In genomic region chr6:20197251-20197650, GRCh38 we compare ENCODE assay signal across 25 cellular contexts. TPM values are rescaled to one million over a fixed set of nuclear protein-coding genes. Genes with fewer than 3 reads are reported as not detected.
A peak's percentile ranks its signal among the peaks of the same experiment; 100 is the strongest.
DNase-seq lines count a peak whose midpoint lies in the region; ATAC-seq and TF ChIP-seq lines count a peak whose summit lies in the region.
"Had no signal": no experiment of that assay in that cellular context is flagged by ENCODE, and none has a peak within 500 bp of the region (broad histone marks: within the 10 kb centered on the region; RNA-seq: fewer than 3 reads in every experiment).

No MANE protein-coding gene starts in this region.

- H3K4ac ChIP-seq in IMR-90 (ENCODE audit: low read depth, low read length): no peak overlapping the region

- no peak overlapping the region for H3K18ac ChIP-seq in IMR-90 (ENCODE audit: low read depth, low read length)

- dilution Hi-C loops in IMR-90 (cut with HindIII; ENCODE audit: low sequenced_read_pairs, unreplicated experiment): no loop called here

- DNase-seq in IMR-90: no peak
- peak; percentile 20 for DNase-seq in dermis blood vessel endothelial cell
- peak; percentile 21 for DNase-seq in neural progenitor cell (ENCODE audit: low spot score)
- DNase-seq in substantia nigra (lab: John Stamatoyannopoulos, UW): no peak
- no peak for DNase-seq in ureter (ENCODE audit: low spot score)
- DNase-seq: activated naive CD8-positive, alpha-beta T cell treated with anti-CD3 and anti-CD28 coated beads, Interleukin-2, amount 10 ng/mL, durations not matched to agents 7 days and 5 days; CD4-positive, alpha-beta memory T cell; DMS79 treated with DMSO at 0.1 percent for 48 hours; dorsolateral prefrontal cortex; KBM-7; left cardiac atrium; midbrain; NCI-H1048; NCI-H2029 treated with DMSO at 0.1 percent for 48 hours; NCI-H446 treated with DMSO at 0.1 percent for 48 hours; small intestine; stimulated activated CD4-positive, alpha-beta T cell treated with anti-CD3 and anti-CD28 coated beads, Interleukin-4, amount 100 ng/mL, for 24 hours; SW 1271 had no signal

- no peak overlapping the region for H3K23ac ChIP-seq in IMR-90 (ENCODE audit: low read depth, low read length)

- POLR2A ChIA-PET in IMR-90 (lab: Charles Lee; ENCODE audit: unreplicated experiment): no interaction called here

- H3K36me3 Mint-ChIP-seq in neural progenitor cell: no peaks in the 10 kb centered on the region

- no peak overlapping the region for H4K8ac ChIP-seq in IMR-90 (ENCODE audit: low read depth in 2 of 2, low read length in 2 of 2)

- TF ChIP-seq RAD21 in IMR-90 (IDR thresholded peaks at IDR 0.05; ENCODE audit: low read length): no peak

- peaks cover 7% of the 10 kb centered on the region for H3K4me1 Mint-ChIP-seq in neural progenitor cell

- H3F3A ChIP-seq in neural progenitor cell (ENCODE audit: low read depth): no peaks in the 10 kb centered on the region

- H3K9me3 Mint-ChIP-seq in neural progenitor cell: peaks cover 3% of the 10 kb centered on the region
- H3K9me3 Mint-ChIP-seq: activated naive CD8-positive, alpha-beta T cell treated with anti-CD3 and anti-CD28 coated beads, Interleukin-2, amount 10 ng/mL, durations not matched to agents 7 days and 5 days; CD4-positive, alpha-beta memory T cell had no signal

- H3K79me2 ChIP-seq in neural progenitor cell (ENCODE audit: low read depth): no peaks in the 10 kb centered on the region

- H2BK120ac ChIP-seq in IMR-90 (ENCODE audit: low read depth, low read length): no peak overlapping the region

- H2BK5ac ChIP-seq in IMR-90 (ENCODE audit: low read depth, low read length, poor library complexity, severe bottlenecking): no peak overlapping the region

- no peak overlapping the region for H3K4me3 Mint-ChIP-seq in neural progenitor cell
- H3K4me3 Mint-ChIP-seq: activated naive CD8-positive, alpha-beta T cell treated with anti-CD3 and anti-CD28 coated beads, Interleukin-2, amount 10 ng/mL, durations not matched to agents 7 days and 5 days; CD4-positive, alpha-beta memory T cell had no signal

- ATAC-seq in GM18498 (IDR thresholded peaks at IDR 0.05; ENCODE audit: unreplicated experiment) (peak; percentile 38), IMR-90 (ENCODE audit: low read depth) (no peak), HG02571 (IDR thresholded peaks at IDR 0.05; ENCODE audit: unreplicated experiment) (no peak), HG03354 (IDR thresholded peaks at IDR 0.05; ENCODE audit: poor library complexity, severe bottlenecking, unreplicated experiment) (no peak)
- ATAC-seq: left cardiac atrium had no signal

- H3K9me1 ChIP-seq in IMR-90 (ENCODE audit: insufficient read depth, low read length): 0 out of 2 replicates have a peak, but pooled peaks cover 4% of the 10 kb centered on the region

- intact Hi-C loops in IMR-90 (cut with micrococcal nuclease): no loop called here

- no peak overlapping the region for H3K4me2 ChIP-seq in IMR-90 (ENCODE audit: low read depth, low read length)
- H3K4me2 ChIP-seq in neural progenitor cell: no peak overlapping the region

- no peak overlapping the region for H3K27ac ChIP-seq in IMR-90 (ENCODE audit: insufficient read depth, low read length)
- H3K27ac ChIP-seq in neural progenitor cell: no peak overlapping the region
- H3K27ac ChIP-seq in substantia nigra (ENCODE audit: low read depth, low read length, poor library complexity, severe bottlenecking): no peak overlapping the region
- H3K27ac ChIP-seq: breast epithelium, dorsolateral prefrontal cortex had no signal

- TF ChIP-seq POLR2A in IMR-90 (IDR thresholded peaks at IDR 0.05; ENCODE audit: low read depth, low read length): no peak

- CTCF ChIA-PET in IMR-90 (lab: Yijun Ruan, JAX): no interaction called here

- no peak overlapping the region for H4K91ac ChIP-seq in IMR-90 (ENCODE audit: insufficient read depth, low read depth, low read length)

- TF ChIP-seq CTCF in IMR-90 (conservative IDR thresholded peaks at IDR 0.05; ENCODE audit: low read depth, low read length): no peak
- no peak for TF ChIP-seq CTCF in neural progenitor cell (IDR thresholded peaks at IDR 0.05)

- no peaks in the 10 kb centered on the region; the same call in 1 of the 2 replicates for H3K4me1 ChIP-seq in IMR-90 (ENCODE audit: control insufficient read depth, insufficient read depth, low read length)
- no peaks in the 10 kb centered on the region for H3K4me1 ChIP-seq in neural progenitor cell
- H3K4me1 ChIP-seq: breast epithelium had no signal

- H3K36me3 ChIP-seq in IMR-90 (ENCODE audit: control insufficient read depth, insufficient read depth, low read length) (no peaks in the 10 kb centered on the region), neural progenitor cell (no peaks in the 10 kb centered on the region)
- H3K36me3 ChIP-seq: breast epithelium, HAP-1 had no signal

- no peak overlapping the region for H3K56ac ChIP-seq in IMR-90 (ENCODE audit: extremely low read depth, insufficient read depth, low read length)

- peaks cover 3% of the 10 kb centered on the region for H3K27me3 Mint-ChIP-seq in neural progenitor cell (ENCODE audit: insufficient read depth, low read depth)
- H3K27me3 Mint-ChIP-seq: activated naive CD8-positive, alpha-beta T cell treated with anti-CD3 and anti-CD28 coated beads, Interleukin-2, amount 10 ng/mL, durations not matched to agents 7 days and 5 days; CD4-positive, alpha-beta memory T cell; progenitor cell of endocrine pancreas had no signal

- no peak overlapping the region for H2BK15ac ChIP-seq in IMR-90 (ENCODE audit: low read depth, low read length)

- no peaks in the 10 kb centered on the region for H3K9me3 ChIP-seq in IMR-90 (ENCODE audit: control insufficient read depth, insufficient read depth, low read length)
- H3K9me3 ChIP-seq in neural progenitor cell (ENCODE audit: low read depth): no peaks in the 10 kb centered on the region
- H3K9me3 ChIP-seq: breast epithelium, HAP-1 had no signal

- H3K4me3 ChIP-seq in IMR-90 (ENCODE audit: insufficient read depth, low read depth, low read length) (no peak overlapping the region), neural progenitor cell (no peak overlapping the region)
- H3K4me3 ChIP-seq: breast epithelium, dorsolateral prefrontal cortex, HAP-1 had no signal

- H3K14ac ChIP-seq in IMR-90 (replicated peaks; ENCODE audit: low read depth, low read length): no peak overlapping the region

- no peak overlapping the region for H2AK9ac ChIP-seq in IMR-90 (replicated peaks; ENCODE audit: low read depth, low read length, poor library complexity)

- H3K27me3 ChIP-seq in IMR-90 (ENCODE audit: control insufficient read depth, insufficient read depth, low read length) (no peaks in the 10 kb centered on the region), neural progenitor cell (no peaks in the 10 kb centered on the region)
- H3K27me3 ChIP-seq: breast epithelium, dorsolateral prefrontal cortex had no signal

- H4K20me1 ChIP-seq in IMR-90 (ENCODE audit: insufficient read depth, low read length) (no peaks in the 10 kb centered on the region), neural progenitor cell (ENCODE audit: low read depth) (no peaks in the 10 kb centered on the region)

- H3K27ac Mint-ChIP-seq in neural progenitor cell: no peak overlapping the region
- H3K27ac Mint-ChIP-seq: activated naive CD8-positive, alpha-beta T cell treated with anti-CD3 and anti-CD28 coated beads, Interleukin-2, amount 10 ng/mL, durations not matched to agents 7 days and 5 days; progenitor cell of endocrine pancreas had no signal

- H3K9ac ChIP-seq in IMR-90 (ENCODE audit: low read depth, low read length) (no peak overlapping the region), neural progenitor cell (no peak overlapping the region)

- in situ Hi-C loops in IMR-90 (cut with MboI; ENCODE audit: low sequenced_read_pairs): no loop called here

- H3K79me1 ChIP-seq in IMR-90 (ENCODE audit: low read depth in 1 of 2, low read length in 2 of 2): peaks cover 0 to 7% of the 10 kb centered on the region in 2 experiments; a peak in 2 of 4 replicates

- WGBS in IMR-90 (ENCODE audit: extremely low coverage in 2 of 2, insufficient read length in 1 of 2), 2 experiments: no CpG with 5 or more reads among the region's 3 CpGs

- no TSS peak for BruUV-seq in IMR-90 (replicated peaks; lab: Mats Ljungman, UMichigan)

- H2AFZ ChIP-seq in IMR-90 (replicated peaks; ENCODE audit: low read length, poor library complexity): no peak overlapping the region
- peak overlapping the region; percentile 9 for H2AFZ ChIP-seq in neural progenitor cell (replicated peaks)

- H2AK5ac ChIP-seq in IMR-90 (ENCODE audit: low read depth, low read length): no peak overlapping the region

- no peak overlapping the region for H4K5ac ChIP-seq in IMR-90 (ENCODE audit: low read depth, low read length)

- H2BK20ac ChIP-seq in IMR-90 (ENCODE audit: low read depth, low read length): no peak overlapping the region

TF ChIP-seq in IMR-90, 13 proteins besides CTCF, POLR2A, EP300 and RAD21:
- no peak for TF ChIP-seq NFE2L2 (IDR thresholded peaks at IDR 0.05; ENCODE audit: low read depth, low read length)
- TF ChIP-seq, protein P1, sequence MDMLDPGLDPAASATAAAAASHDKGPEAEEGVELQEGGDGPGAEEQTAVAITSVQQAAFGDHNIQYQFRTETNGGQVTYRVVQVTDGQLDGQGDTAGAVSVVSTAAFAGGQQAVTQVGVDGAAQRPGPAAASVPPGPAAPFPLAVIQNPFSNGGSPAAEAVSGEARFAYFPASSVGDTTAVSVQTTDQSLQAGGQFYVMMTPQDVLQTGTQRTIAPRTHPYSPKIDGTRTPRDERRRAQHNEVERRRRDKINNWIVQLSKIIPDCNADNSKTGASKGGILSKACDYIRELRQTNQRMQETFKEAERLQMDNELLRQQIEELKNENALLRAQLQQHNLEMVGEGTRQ (IDR thresholded peaks at IDR 0.05; ENCODE audit: low read depth, low read length): peak; percentile 63; the same call in 1 of the 2 replicates

RNA-seq across cellular contexts. Expression of gene MBOAT1, which starts 15.0 kb away (rescaled TPM):
- 4.7 and 5.6 TPM in 2 replicates for total RNA-seq in IMR-90 (2012; rRNA removed)
- polyA plus RNA-seq in IMR-90 (2012; rRNA removed): 1.4 and 1.6 TPM in 2 replicates
- polyA plus RNA-seq in IMR-90 (2012; cell fraction: cytosol; rRNA removed): 0.46 and 0.49 TPM in 2 replicates
- 1.4 and 6.2 TPM in 2 replicates for polyA plus RNA-seq in IMR-90 (2012; cell fraction: nucleus; rRNA removed; ENCODE audit: low replicate concordance)
- total RNA-seq in dermis blood vessel endothelial cell: 15.3 and 22.0 TPM in 2 replicates
- 0.45 and 1.1 TPM in 2 replicates for total RNA-seq in neural progenitor cell (ENCODE audit: low replicate concordance)
- 25.0 TPM for total RNA-seq in ureter
- polyA plus RNA-seq: neural cell had no signal

Comparison
In these comparisons a context has a peak if more than half of its experiments do, and no peak if none do; other contexts are left out.
1. DNase-seq: peak in dermis blood vessel endothelial cell (single experiment) and neural progenitor cell (single experiment); none in IMR-90 (single experiment), substantia nigra (0 of 49) and ureter (single experiment).